14 cellular contexts compared by ENCODE assay signal in the genomic region with DNA sequence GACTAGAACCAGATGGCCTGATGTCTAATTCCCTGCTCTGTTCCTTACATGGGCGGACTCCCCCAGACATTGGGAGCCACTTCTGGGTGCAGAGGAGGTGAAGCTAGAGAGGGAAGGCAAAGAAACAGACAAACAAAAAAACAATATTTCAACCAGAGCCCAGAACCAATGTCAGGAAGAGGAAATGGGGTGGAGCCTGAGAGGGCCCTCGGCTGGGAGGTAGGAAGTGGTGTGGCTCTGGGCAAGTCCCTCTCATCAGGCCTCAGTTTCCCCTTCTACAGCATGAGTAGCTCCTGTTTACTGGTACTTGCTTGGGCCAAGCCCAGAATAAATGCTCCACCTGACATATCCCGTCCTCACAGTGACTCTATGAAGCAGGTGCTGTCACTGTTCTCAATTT. TPM values are rescaled to one million over a fixed set of nuclear protein-coding genes. Genes with fewer than 3 reads are reported as not detected.
A peak's percentile ranks its signal among the peaks of the same experiment; 100 is the strongest.
DNase-seq lines count a peak whose midpoint lies in the region; ATAC-seq, FAIRE-seq and TF ChIP-seq lines count a peak whose summit lies in the region.
"Had no signal": no experiment of that assay in that cellular context is flagged by ENCODE, and none has a peak within 500 bp of the region (broad histone marks: within the 10 kb centered on the region; RNA-seq: fewer than 3 reads in every experiment).

No MANE protein-coding gene starts in this region.

- TF ChIP-seq CTCF in kidney (IDR thresholded peaks at IDR 0.05; ENCODE audit: borderline replicate concordance, extremely low read depth, insufficient read depth), result no peak

- H3K36me3 Mint-ChIP-seq in activated CD4-positive, alpha-beta T cell treated with anti-CD3 and anti-CD28 coated beads, Interleukin-2, amount 10 ng/mL, durations not matched to agents 24 days and 14 days (ENCODE audit: low read depth), result peaks cover 53% of the 10 kb centered on the region
- H3K36me3 Mint-ChIP-seq in activated T-helper 1 cell treated with anti-CD3 and anti-CD28 coated beads, Interleukin-12 subunit alpha, Interleukin-12 subunit beta, Interleukin-2, Interleukin-4 antibody, amounts not matched to agents 30 ng/mL and 10 ng/mL and 1 ng/mL, durations not matched to agents 14 hours and 24 hours and 36 hours (ENCODE audit: low read depth), result peaks cover 54% of the 10 kb centered on the region

- FAIRE-seq in kidney (lab: Jason Lieb, UNC), result no peak
- FAIRE-seq: G401.6 had no signal

- intact Hi-C loops in activated CD4-positive, alpha-beta T cell treated with anti-CD3 and anti-CD28 coated beads, Interleukin-2, amount 10 ng/mL, durations not matched to agents 24 days and 14 days (cut with micrococcal nuclease), result no loop called here
- intact Hi-C loops in activated T-helper 1 cell treated with anti-CD3 and anti-CD28 coated beads, Interleukin-12 subunit alpha, Interleukin-12 subunit beta, Interleukin-2, Interleukin-4 antibody, amounts not matched to agents 30 ng/mL and 10 ng/mL and 1 ng/mL, durations not matched to agents 14 hours and 24 hours and 36 hours (cut with micrococcal nuclease), result no loop called here
- intact Hi-C loops in kidney (cut with DNase I), result no loop called here

- peak; percentile 80 for DNase-seq in activated CD4-positive, alpha-beta T cell treated with anti-CD3 and anti-CD28 coated beads, Interleukin-2, amount 10 ng/mL, durations not matched to agents 24 days and 14 days
- DNase-seq in activated CD4-positive, alpha-beta T cell treated with anti-CD3 and anti-CD28 coated beads for 4 hours, result no peak
- DNase-seq in activated T-helper 1 cell treated with anti-CD3 and anti-CD28 coated beads, Interleukin-12 subunit alpha, Interleukin-12 subunit beta, Interleukin-2, Interleukin-4 antibody, amounts not matched to agents 30 ng/mL and 10 ng/mL and 1 ng/mL, durations not matched to agents 14 hours and 24 hours and 36 hours (ENCODE audit: low spot score), result peak; percentile 29
- DNase-seq in kidney, result no peak
- DNase-seq in stimulated activated naive CD8-positive, alpha-beta T cell treated with anti-CD3 and anti-CD28 coated beads, Interleukin-15, amount 100 ng/mL, for 72 hours, result no peak
- no peak for DNase-seq in T-helper 9 cell
- DNase-seq in NCI-H2029 treated with DMSO at 0.1 percent for 48 hours (lab: John Stamatoyannopoulos, UW), result no peak
- no peak for DNase-seq in SIG-M5 (lab: John Stamatoyannopoulos, UW)
- DNase-seq: activated effector memory CD4-positive, alpha-beta T cell treated with Interleukin-2 at 50 U/mL for 16 hours; NCI-H2029; SW 1271 had no signal

- H3K9me3 Mint-ChIP-seq in activated CD4-positive, alpha-beta T cell treated with anti-CD3 and anti-CD28 coated beads, Interleukin-2, amount 10 ng/mL, durations not matched to agents 24 days and 14 days, result no peaks in the 10 kb centered on the region
- no peaks in the 10 kb centered on the region for H3K9me3 Mint-ChIP-seq in activated T-helper 1 cell treated with anti-CD3 and anti-CD28 coated beads, Interleukin-12 subunit alpha, Interleukin-12 subunit beta, Interleukin-2, Interleukin-4 antibody, amounts not matched to agents 30 ng/mL and 10 ng/mL and 1 ng/mL, durations not matched to agents 14 hours and 24 hours and 36 hours
- no peaks in the 10 kb centered on the region for H3K9me3 Mint-ChIP-seq in stimulated activated naive CD8-positive, alpha-beta T cell treated with anti-CD3 and anti-CD28 coated beads, Interleukin-15, amount 100 ng/mL, for 72 hours

- H3K27ac ChIP-seq in kidney (ENCODE audit: low read depth in 2 of 2, low read length in 2 of 2), result peak overlapping the region; percentile 60 to 65
- H3K27ac ChIP-seq: epithelial cell of prostate had no signal

- H3K9ac ChIP-seq in kidney (ENCODE audit: low read length in 2 of 2), result peak overlapping the region in 1 of 2 donors; percentile 53

- H3K4me1 Mint-ChIP-seq in activated CD4-positive, alpha-beta T cell treated with anti-CD3 and anti-CD28 coated beads, Interleukin-2, amount 10 ng/mL, durations not matched to agents 24 days and 14 days, result peaks cover 73% of the 10 kb centered on the region
- H3K4me1 Mint-ChIP-seq in activated T-helper 1 cell treated with anti-CD3 and anti-CD28 coated beads, Interleukin-12 subunit alpha, Interleukin-12 subunit beta, Interleukin-2, Interleukin-4 antibody, amounts not matched to agents 30 ng/mL and 10 ng/mL and 1 ng/mL, durations not matched to agents 14 hours and 24 hours and 36 hours (ENCODE audit: low read depth), result peaks cover 83% of the 10 kb centered on the region
- H3K4me1 Mint-ChIP-seq in stimulated activated naive CD8-positive, alpha-beta T cell treated with anti-CD3 and anti-CD28 coated beads, Interleukin-15, amount 100 ng/mL, for 72 hours, result peaks cover 98% of the 10 kb centered on the region

- peak overlapping the region in 1 of 2 donors; percentile 29 for H3K4me3 ChIP-seq in kidney (ENCODE audit: low read length in 2 of 2)

- H3K36me3 ChIP-seq in kidney (ENCODE audit: control insufficient read depth in 1 of 2, insufficient read depth in 2 of 2, low read length in 2 of 2), result no peaks in the 10 kb centered on the region

- peak overlapping the region; percentile 88 for H3K27ac Mint-ChIP-seq in activated CD4-positive, alpha-beta T cell treated with anti-CD3 and anti-CD28 coated beads, Interleukin-2, amount 10 ng/mL, durations not matched to agents 24 days and 14 days
- peak overlapping the region; percentile 82 for H3K27ac Mint-ChIP-seq in activated T-helper 1 cell treated with anti-CD3 and anti-CD28 coated beads, Interleukin-12 subunit alpha, Interleukin-12 subunit beta, Interleukin-2, Interleukin-4 antibody, amounts not matched to agents 30 ng/mL and 10 ng/mL and 1 ng/mL, durations not matched to agents 14 hours and 24 hours and 36 hours
- H3K27ac Mint-ChIP-seq in stimulated activated naive CD8-positive, alpha-beta T cell treated with anti-CD3 and anti-CD28 coated beads, Interleukin-15, amount 100 ng/mL, for 72 hours, result peak overlapping the region; percentile 94 to 95

- ATAC-seq in stimulated activated naive CD8-positive, alpha-beta T cell treated with anti-CD3 and anti-CD28 coated beads, Interleukin-15, amount 100 ng/mL, for 72 hours, result no peak

- peaks cover 0 to 25% of the 10 kb centered on the region in 2 donors for H3K4me1 ChIP-seq in kidney (ENCODE audit: control insufficient read depth in 1 of 2, insufficient read depth in 1 of 2, low read depth in 1 of 2, low read length in 2 of 2)

- peak overlapping the region; percentile 77 for H3K4me3 Mint-ChIP-seq in activated CD4-positive, alpha-beta T cell treated with anti-CD3 and anti-CD28 coated beads, Interleukin-2, amount 10 ng/mL, durations not matched to agents 24 days and 14 days
- H3K4me3 Mint-ChIP-seq in activated T-helper 1 cell treated with anti-CD3 and anti-CD28 coated beads, Interleukin-12 subunit alpha, Interleukin-12 subunit beta, Interleukin-2, Interleukin-4 antibody, amounts not matched to agents 30 ng/mL and 10 ng/mL and 1 ng/mL, durations not matched to agents 14 hours and 24 hours and 36 hours, result peak overlapping the region; percentile 69
- peak overlapping the region; percentile 79 to 85 for H3K4me3 Mint-ChIP-seq in stimulated activated naive CD8-positive, alpha-beta T cell treated with anti-CD3 and anti-CD28 coated beads, Interleukin-15, amount 100 ng/mL, for 72 hours

- no peaks in the 10 kb centered on the region for H3K27me3 Mint-ChIP-seq in activated CD4-positive, alpha-beta T cell treated with anti-CD3 and anti-CD28 coated beads, Interleukin-2, amount 10 ng/mL, durations not matched to agents 24 days and 14 days
- H3K27me3 Mint-ChIP-seq in activated T-helper 1 cell treated with anti-CD3 and anti-CD28 coated beads, Interleukin-12 subunit alpha, Interleukin-12 subunit beta, Interleukin-2, Interleukin-4 antibody, amounts not matched to agents 30 ng/mL and 10 ng/mL and 1 ng/mL, durations not matched to agents 14 hours and 24 hours and 36 hours (ENCODE audit: insufficient read depth), result no peaks in the 10 kb centered on the region
- no peaks in the 10 kb centered on the region for H3K27me3 Mint-ChIP-seq in stimulated activated naive CD8-positive, alpha-beta T cell treated with anti-CD3 and anti-CD28 coated beads, Interleukin-15, amount 100 ng/mL, for 72 hours

- no peaks in the 10 kb centered on the region for H3K9me3 ChIP-seq in kidney (ENCODE audit: control insufficient read depth in 1 of 2, low read length in 2 of 2)

RNA-seq across cellular contexts. Expression of a gene that starts 11.1 kb away (rescaled TPM):
- 22.2 and 23.3 TPM in 2 replicates for total RNA-seq in activated CD4-positive, alpha-beta T cell treated with anti-CD3 and anti-CD28 coated beads, Interleukin-2, amount 10 ng/mL, durations not matched to agents 24 days and 14 days
- total RNA-seq in activated T-helper 1 cell treated with anti-CD3 and anti-CD28 coated beads, Interleukin-12 subunit alpha, Interleukin-12 subunit beta, Interleukin-2, Interleukin-4 antibody, amounts not matched to agents 30 ng/mL and 10 ng/mL and 1 ng/mL, durations not matched to agents 14 hours and 24 hours and 36 hours, result 30.0 and 30.4 TPM in 2 replicates
- total RNA-seq in kidney, result 27.7 TPM
- 13.7 TPM for polyA plus RNA-seq in kidney (ENCODE audit: insufficient read depth, low read depth, low replicate concordance)
- total RNA-seq: A673 had no signal

RNA-seq across cellular contexts. Expression of a gene that starts 18.4 kb away (rescaled TPM):
- 79.1 and 96.4 TPM in 2 replicates for total RNA-seq in activated CD4-positive, alpha-beta T cell treated with anti-CD3 and anti-CD28 coated beads, Interleukin-2, amount 10 ng/mL, durations not matched to agents 24 days and 14 days
- total RNA-seq in activated T-helper 1 cell treated with anti-CD3 and anti-CD28 coated beads, Interleukin-12 subunit alpha, Interleukin-12 subunit beta, Interleukin-2, Interleukin-4 antibody, amounts not matched to agents 30 ng/mL and 10 ng/mL and 1 ng/mL, durations not matched to agents 14 hours and 24 hours and 36 hours, result 97.3 and 105 TPM in 2 replicates
- 93.5 TPM for total RNA-seq in kidney
- 45.2 TPM for polyA plus RNA-seq in kidney (ENCODE audit: insufficient read depth, low read depth, low replicate concordance)

RNA-seq across cellular contexts. Expression of a gene that starts 32.3 kb away (rescaled TPM):
- 20.4 and 21.4 TPM in 2 replicates for total RNA-seq in activated CD4-positive, alpha-beta T cell treated with anti-CD3 and anti-CD28 coated beads, Interleukin-2, amount 10 ng/mL, durations not matched to agents 24 days and 14 days
- 16.6 and 18.9 TPM in 2 replicates for total RNA-seq in activated T-helper 1 cell treated with anti-CD3 and anti-CD28 coated beads, Interleukin-12 subunit alpha, Interleukin-12 subunit beta, Interleukin-2, Interleukin-4 antibody, amounts not matched to agents 30 ng/mL and 10 ng/mL and 1 ng/mL, durations not matched to agents 14 hours and 24 hours and 36 hours
- total RNA-seq in kidney, result 12.7 TPM
- 14.5 TPM for polyA plus RNA-seq in kidney (ENCODE audit: insufficient read depth, low read depth, low replicate concordance)

RNA-seq across cellular contexts. Expression of a gene that starts 35.3 kb away (rescaled TPM):
- total RNA-seq in activated CD4-positive, alpha-beta T cell treated with anti-CD3 and anti-CD28 coated beads, Interleukin-2, amount 10 ng/mL, durations not matched to agents 24 days and 14 days, result 126 and 128 TPM in 2 replicates
- total RNA-seq in activated T-helper 1 cell treated with anti-CD3 and anti-CD28 coated beads, Interleukin-12 subunit alpha, Interleukin-12 subunit beta, Interleukin-2, Interleukin-4 antibody, amounts not matched to agents 30 ng/mL and 10 ng/mL and 1 ng/mL, durations not matched to agents 14 hours and 24 hours and 36 hours, result 128 and 130 TPM in 2 replicates
- 77.2 TPM for total RNA-seq in kidney
- 44.0 TPM for polyA plus RNA-seq in kidney (ENCODE audit: insufficient read depth, low read depth, low replicate concordance)

RNA-seq across cellular contexts. Expression of a gene that starts 51.5 kb away (rescaled TPM):
- not detected in 2 replicates for total RNA-seq in activated CD4-positive, alpha-beta T cell treated with anti-CD3 and anti-CD28 coated beads, Interleukin-2, amount 10 ng/mL, durations not matched to agents 24 days and 14 days
- 0.10 TPM in 1 of 2 replicates, not detected in the other for total RNA-seq in activated T-helper 1 cell treated with anti-CD3 and anti-CD28 coated beads, Interleukin-12 subunit alpha, Interleukin-12 subunit beta, Interleukin-2, Interleukin-4 antibody, amounts not matched to agents 30 ng/mL and 10 ng/mL and 1 ng/mL, durations not matched to agents 14 hours and 24 hours and 36 hours
- total RNA-seq in kidney, result 0.72 TPM
- polyA plus RNA-seq in kidney (ENCODE audit: insufficient read depth, low read depth, low replicate concordance), result 0.32 TPM
- total RNA-seq: A673 had no signal

Comparison
In these comparisons a context has a peak if more than half of its experiments do, and no peak if none do; other contexts are left out.
1. DNase-seq: peak in activated CD4-positive, alpha-beta T cell treated with anti-CD3 and anti-CD28 coated beads, Interleukin-2, amount 10 ng/mL, durations not matched to agents 24 days and 14 days (single experiment) and activated T-helper 1 cell treated with anti-CD3 and anti-CD28 coated beads, Interleukin-12 subunit alpha, Interleukin-12 subunit beta, Interleukin-2, Interleukin-4 antibody, amounts not matched to agents 30 ng/mL and 10 ng/mL and 1 ng/mL, durations not matched to agents 14 hours and 24 hours and 36 hours (single experiment); none in activated CD4-positive, alpha-beta T cell treated with anti-CD3 and anti-CD28 coated beads for 4 hours (0 of 2), kidney (single experiment), stimulated activated naive CD8-positive, alpha-beta T cell treated with anti-CD3 and anti-CD28 coated beads, Interleukin-15, amount 100 ng/mL, for 72 hours (0 of 2), T-helper 9 cell (single experiment), NCI-H2029 treated with DMSO at 0.1 percent for 48 hours (single experiment) and SIG-M5 (single experiment).
2. Peak in every context shown above with its lines, with median percentiles within 50 percentile points of each other: H3K27ac Mint-ChIP-seq and H3K4me3 Mint-ChIP-seq.